15 cellular contexts compared by ENCODE assay signal in genomic region chr15:44325568-44325967, GRCh38.
"Had no signal": no experiment of that assay in that cellular context is flagged by ENCODE, and none has a peak within 500 bp of the region (broad histone marks: within the 10 kb centered on the region; RNA-seq: fewer than 3 reads in every experiment).

No MANE protein-coding gene starts in this region.

- DNase-seq: activated CD8-positive, alpha-beta memory T cell treated with anti-CD3 and anti-CD28 coated beads, Interleukin-2, amount 50 U/mL, for 48 hours; activated CD8-positive, alpha-beta T cell treated with anti-CD3 and anti-CD28 coated beads, Interleukin-2, amount 10 ng/mL, durations not matched to agents 7 days and 5 days; activated naive CD4-positive, alpha-beta T cell; colonic mucosa; effector CD4-positive, alpha-beta T cell; foreskin melanocyte; heart left ventricle; pancreas; stimulated activated CD4-positive, alpha-beta T cell treated with anti-CD3 and anti-CD28 coated beads, Interleukin-2, amount 100 ng/mL, for 48 hours; stimulated activated naive CD8-positive, alpha-beta T cell treated with anti-CD3 and anti-CD28 coated beads, Interleukin-15, Interleukin-2, amounts not matched to agents 100 U/mL and 50 U/mL, for 24 hours; SW 1271; T-helper 9 cell; upper lobe of left lung had no signal

- H3K36me3 Mint-ChIP-seq: natural killer cell treated with Interleukin-12 subunit alpha and Interleukin-12 subunit beta and Interleukin-15 and Interleukin-18, amount 100 ng/mL, for 72 hours had no signal

- H3K9me3 ChIP-seq: ascending aorta, colonic mucosa, heart left ventricle, pancreas, upper lobe of left lung had no signal

- H3K27me3 Mint-ChIP-seq: natural killer cell treated with Interleukin-12 subunit alpha and Interleukin-12 subunit beta and Interleukin-15 and Interleukin-18, amount 100 ng/mL, for 72 hours had no signal

- H3K9me3 Mint-ChIP-seq: natural killer cell treated with Interleukin-12 subunit alpha and Interleukin-12 subunit beta and Interleukin-15 and Interleukin-18, amount 100 ng/mL, for 72 hours had no signal

- H3K4me3 ChIP-seq: ascending aorta, colonic mucosa, heart left ventricle, pancreas, upper lobe of left lung had no signal

- H3K4me1 ChIP-seq: ascending aorta, colonic mucosa, upper lobe of left lung had no signal

- H3K27me3 ChIP-seq: ascending aorta, colonic mucosa, heart left ventricle, pancreas, upper lobe of left lung had no signal

- H3K27ac ChIP-seq: ascending aorta, colonic mucosa, heart left ventricle, upper lobe of left lung had no signal

- H3K27ac Mint-ChIP-seq: activated CD8-positive, alpha-beta T cell treated with anti-CD3 and anti-CD28 coated beads, Interleukin-2, amount 10 ng/mL, durations not matched to agents 7 days and 5 days; natural killer cell treated with Interleukin-12 subunit alpha and Interleukin-12 subunit beta and Interleukin-15 and Interleukin-18, amount 100 ng/mL, for 72 hours had no signal

- H3K4me3 Mint-ChIP-seq: activated CD8-positive, alpha-beta T cell treated with anti-CD3 and anti-CD28 coated beads, Interleukin-2, amount 10 ng/mL, durations not matched to agents 7 days and 5 days; natural killer cell treated with Interleukin-12 subunit alpha and Interleukin-12 subunit beta and Interleukin-15 and Interleukin-18, amount 100 ng/mL, for 72 hours had no signal

- ATAC-seq: activated CD8-positive, alpha-beta T cell treated with anti-CD3 and anti-CD28 coated beads, Interleukin-2, amount 10 ng/mL, durations not matched to agents 7 days and 5 days; heart left ventricle; natural killer cell treated with Interleukin-12 subunit alpha and Interleukin-12 subunit beta and Interleukin-15 and Interleukin-18, amount 100 ng/mL, for 72 hours; pancreas; stimulated activated naive CD8-positive, alpha-beta T cell treated with anti-CD3 and anti-CD28 coated beads, Interleukin-15, Interleukin-2, amounts not matched to agents 100 U/mL and 50 U/mL, for 24 hours had no signal

- H3K36me3 ChIP-seq: colonic mucosa, pancreas had no signal
